ENCODE assay signal across 1 cellular context in genomic region chr17:20141201-20141999, GRCh38.
TF ChIP-seq lines count a peak whose summit lies in the region.

No MANE protein-coding gene starts in this region.

TF ChIP-seq in K562, 482 proteins besides CTCF, POLR2A, EP300 and RAD21 (continued from another document):
- peak; percentile 52; the same call in 1 of the 2 replicates for TF ChIP-seq ZBTB40 (IDR thresholded peaks at IDR 0.05)
- TF ChIP-seq ZBTB40 (CRISPR knock-in tag; IDR thresholded peaks at IDR 0.05) = no peak
- TF ChIP-seq MIER1 (IDR thresholded peaks at IDR 0.05; ENCODE audit: low read depth) = no peak
- peak; percentile 59 for TF ChIP-seq SPI1 (IDR thresholded peaks at IDR 0.05; ENCODE audit: borderline replicate concordance, low read depth, low read length)
- TF ChIP-seq RFX1 (IDR thresholded peaks at IDR 0.05) = peak; percentile 32
- 0 out of 2 replicates have a peak, but pooled peaks have one; percentile 8 for TF ChIP-seq CEBPB (tag; IDR thresholded peaks at IDR 0.05)
- TF ChIP-seq PKNOX1 (IDR thresholded peaks at IDR 0.05) = peak; percentile 46; the same call in 1 of the 2 replicates
- no peak for TF ChIP-seq SRSF7 (optimal IDR thresholded peaks at IDR 0.05; ENCODE audit: low read depth, low read length)
- no peak for TF ChIP-seq MTF1 (CRISPR knock-in tag; IDR thresholded peaks at IDR 0.05; ENCODE audit: borderline replicate concordance)
- TF ChIP-seq E2F3 (CRISPR knock-in tag; IDR thresholded peaks at IDR 0.05) = no peak
- peak; percentile 48 for TF ChIP-seq MEIS2 (IDR thresholded peaks at IDR 0.05; ENCODE audit: partially characterized antibody)
- TF ChIP-seq, protein P1, sequence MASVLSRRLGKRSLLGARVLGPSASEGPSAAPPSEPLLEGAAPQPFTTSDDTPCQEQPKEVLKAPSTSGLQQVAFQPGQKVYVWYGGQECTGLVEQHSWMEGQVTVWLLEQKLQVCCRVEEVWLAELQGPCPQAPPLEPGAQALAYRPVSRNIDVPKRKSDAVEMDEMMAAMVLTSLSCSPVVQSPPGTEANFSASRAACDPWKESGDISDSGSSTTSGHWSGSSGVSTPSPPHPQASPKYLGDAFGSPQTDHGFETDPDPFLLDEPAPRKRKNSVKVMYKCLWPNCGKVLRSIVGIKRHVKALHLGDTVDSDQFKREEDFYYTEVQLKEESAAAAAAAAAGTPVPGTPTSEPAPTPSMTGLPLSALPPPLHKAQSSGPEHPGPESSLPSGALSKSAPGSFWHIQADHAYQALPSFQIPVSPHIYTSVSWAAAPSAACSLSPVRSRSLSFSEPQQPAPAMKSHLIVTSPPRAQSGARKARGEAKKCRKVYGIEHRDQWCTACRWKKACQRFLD (CRISPR knock-in tag; IDR thresholded peaks at IDR 0.05) = no peak
- TF ChIP-seq ZNF507 (tag; conservative IDR thresholded peaks at IDR 0.05) = no peak
- TF ChIP-seq, protein P2, sequence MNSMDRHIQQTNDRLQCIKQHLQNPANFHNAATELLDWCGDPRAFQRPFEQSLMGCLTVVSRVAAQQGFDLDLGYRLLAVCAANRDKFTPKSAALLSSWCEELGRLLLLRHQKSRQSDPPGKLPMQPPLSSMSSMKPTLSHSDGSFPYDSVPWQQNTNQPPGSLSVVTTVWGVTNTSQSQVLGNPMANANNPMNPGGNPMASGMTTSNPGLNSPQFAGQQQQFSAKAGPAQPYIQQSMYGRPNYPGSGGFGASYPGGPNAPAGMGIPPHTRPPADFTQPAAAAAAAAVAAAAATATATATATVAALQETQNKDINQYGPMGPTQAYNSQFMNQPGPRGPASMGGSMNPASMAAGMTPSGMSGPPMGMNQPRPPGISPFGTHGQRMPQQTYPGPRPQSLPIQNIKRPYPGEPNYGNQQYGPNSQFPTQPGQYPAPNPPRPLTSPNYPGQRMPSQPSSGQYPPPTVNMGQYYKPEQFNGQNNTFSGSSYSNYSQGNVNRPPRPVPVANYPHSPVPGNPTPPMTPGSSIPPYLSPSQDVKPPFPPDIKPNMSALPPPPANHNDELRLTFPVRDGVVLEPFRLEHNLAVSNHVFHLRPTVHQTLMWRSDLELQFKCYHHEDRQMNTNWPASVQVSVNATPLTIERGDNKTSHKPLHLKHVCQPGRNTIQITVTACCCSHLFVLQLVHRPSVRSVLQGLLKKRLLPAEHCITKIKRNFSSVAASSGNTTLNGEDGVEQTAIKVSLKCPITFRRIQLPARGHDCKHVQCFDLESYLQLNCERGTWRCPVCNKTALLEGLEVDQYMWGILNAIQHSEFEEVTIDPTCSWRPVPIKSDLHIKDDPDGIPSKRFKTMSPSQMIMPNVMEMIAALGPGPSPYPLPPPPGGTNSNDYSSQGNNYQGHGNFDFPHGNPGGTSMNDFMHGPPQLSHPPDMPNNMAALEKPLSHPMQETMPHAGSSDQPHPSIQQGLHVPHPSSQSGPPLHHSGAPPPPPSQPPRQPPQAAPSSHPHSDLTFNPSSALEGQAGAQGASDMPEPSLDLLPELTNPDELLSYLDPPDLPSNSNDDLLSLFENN (IDR thresholded peaks at IDR 0.05; ENCODE audit: low read depth in 2 of 2, low read length in 2 of 2) = no peak
- TF ChIP-seq CREBBP (IDR thresholded peaks at IDR 0.05; ENCODE audit: low read depth, low read length) = no peak
- no peak for TF ChIP-seq ZNF232 (CRISPR knock-in tag; IDR thresholded peaks at IDR 0.05)
- TF ChIP-seq TCF3 (CRISPR knock-in tag; IDR thresholded peaks at IDR 0.05) = peak; percentile 26; the same call in 1 of the 2 replicates
- 0 out of 2 replicates have a peak, but pooled peaks have one; percentile 45 for TF ChIP-seq FOXJ2 (tag; IDR thresholded peaks at IDR 0.05)
- TF ChIP-seq PBX2 (CRISPR knock-in tag; IDR thresholded peaks at IDR 0.05; ENCODE audit: low read depth) = no peak
- TF ChIP-seq PBX2 (tag; conservative IDR thresholded peaks at IDR 0.05; ENCODE audit: low read depth) = peak; percentile 37; the same call in 1 of the 2 replicates
- 0 out of 2 replicates have a peak, but pooled peaks have one; percentile 19 for TF ChIP-seq ARID1B (IDR thresholded peaks at IDR 0.05)
